9 cellular contexts compared by ENCODE assay signal in the genomic region with DNA sequence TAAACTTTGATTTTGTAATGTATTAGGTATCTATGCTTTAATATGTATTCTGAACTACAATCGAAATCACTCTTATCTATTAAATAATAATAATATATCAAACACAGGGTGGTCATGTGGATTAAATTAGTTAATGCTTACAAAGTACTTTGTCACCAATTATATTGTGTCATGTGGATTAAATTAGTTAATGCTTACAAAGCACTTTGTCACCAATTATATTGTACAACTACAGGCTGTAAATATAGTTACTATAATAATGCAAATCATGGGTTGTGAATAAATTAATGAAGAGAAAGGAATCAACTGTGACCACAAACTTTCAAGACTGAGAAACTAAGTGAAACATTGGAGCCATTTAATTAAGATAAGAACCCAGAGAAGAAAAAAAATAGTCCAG.
"Had no signal": no experiment of that assay in that cellular context is flagged by ENCODE, and none has a peak within 500 bp of the region (broad histone marks: within the 10 kb centered on the region; RNA-seq: fewer than 3 reads in every experiment).

No MANE protein-coding gene starts in this region.

- H3K4me3 Mint-ChIP-seq: HFFc6 had no signal

- H3K4me3 ChIP-seq: GM23248, HAP-1 had no signal

- H3K9ac ChIP-seq: GM23248, KMS-11 had no signal

- DNase-seq: GM23248, GOT3, H7, HFFc6, KBM-7 had no signal

- H3K4me2 ChIP-seq: KMS-11 had no signal

- ATAC-seq: HCT116 had no signal

- H3K27ac Mint-ChIP-seq: HFFc6 had no signal

- H3K36me3 ChIP-seq: HAP-1 had no signal

- FAIRE-seq: HTR-8/SVneo had no signal

- H2AFZ ChIP-seq: GM23248 had no signal

- H3K9me3 ChIP-seq: HAP-1 had no signal

- H3K4me1 ChIP-seq: HAP-1 had no signal

- H3K27ac ChIP-seq: GM23248, KMS-11 had no signal
